ENCODE assay signal across 17 cellular contexts in genomic region chr10:110686941-110687340, GRCh38.
"Had no signal": no experiment of that assay in that cellular context is flagged by ENCODE, and none has a peak within 500 bp of the region (broad histone marks: within the 10 kb centered on the region; RNA-seq: fewer than 3 reads in every experiment).

No MANE protein-coding gene starts in this region.

- H3K9ac ChIP-seq: neural progenitor cell had no signal

- H3K4me1 ChIP-seq: lower lobe of right lung, neural progenitor cell, pancreas, uterus had no signal

- H3K27ac ChIP-seq: dorsolateral prefrontal cortex, lower lobe of right lung, neural progenitor cell, pancreas, skin epidermis, uterus had no signal

- H2AFZ ChIP-seq: neural progenitor cell had no signal

- H3K9me3 ChIP-seq: pancreas, uterus had no signal

- ATAC-seq: activated T-helper 17 cell treated with anti-CD3 and anti-CD28 coated beads, Interleukin-2, amount 50 U/mL, for 72 hours; esophagus mucosa; lower lobe of right lung; pancreas had no signal

- H3K4me2 ChIP-seq: neural progenitor cell had no signal

- H3K36me3 ChIP-seq: lower lobe of right lung, neural progenitor cell, pancreas, uterus had no signal

- H3K4me3 ChIP-seq: dorsolateral prefrontal cortex, lower lobe of right lung, neural progenitor cell, pancreas, skin epidermis, uterus had no signal

- DNase-seq: activated CD4-positive, alpha-beta T cell treated with anti-CD3 and anti-CD28 coated beads, Interleukin-2, amount 50 U/mL, for 1 hour; activated naive CD4-positive, alpha-beta T cell treated with anti-CD3 and anti-CD28 coated beads for 36 hours; activated T-cell treated with anti-CD3 and anti-CD28 coated beads for 4 hours; cerebellar nuclear complex; dorsolateral prefrontal cortex; foreskin melanocyte; hypothalamus; lower lobe of right lung; midbrain; pancreas; retina; T-helper 2 cell; uterus had no signal

- H3K27me3 ChIP-seq: neural progenitor cell, pancreas, uterus had no signal
